Comparison of ENCODE assay signal across 1 cellular context in genomic region chr17:19744492-19744891, GRCh38.
A peak's percentile ranks its signal among the peaks of the same experiment; 100 is the strongest.
TF ChIP-seq lines count a peak whose summit lies in the region.

No MANE protein-coding gene starts in this region.

TF ChIP-seq in GM12878, 131 proteins besides CTCF, POLR2A, EP300 and RAD21:
- TF ChIP-seq ZBTB11 (CRISPR knock-in tag; IDR thresholded peaks at IDR 0.05) (no peak), GABPA (IDR thresholded peaks at IDR 0.05; ENCODE audit: low read depth) (peak; percentile 45; the same call in 1 of the 2 replicates)
